In the genomic region with DNA sequence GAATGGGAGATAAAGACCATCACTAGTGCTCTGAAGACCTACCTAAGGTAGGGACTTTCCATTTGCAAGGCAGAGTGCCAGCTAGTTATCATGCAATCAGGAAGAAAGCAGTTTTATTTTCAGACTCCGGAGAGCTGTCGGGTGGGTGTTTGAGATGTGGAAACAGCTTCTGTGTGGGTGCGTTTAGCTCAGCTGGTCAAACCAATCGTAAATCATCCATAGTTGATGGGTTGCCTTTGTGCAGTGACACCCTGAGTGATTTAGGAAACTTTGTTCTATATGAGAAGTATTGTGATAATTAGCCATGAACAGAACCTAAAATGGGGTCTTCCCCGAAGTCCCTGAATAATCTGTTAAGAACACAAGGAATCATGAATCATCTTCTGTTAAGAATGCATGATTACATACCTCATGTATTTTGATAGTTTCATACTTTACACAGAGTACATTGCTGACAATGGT, we compare ENCODE assay signal across 8 cellular contexts.
DNase-seq lines count a peak whose midpoint lies in the region; ATAC-seq, FAIRE-seq and TF ChIP-seq lines count a peak whose summit lies in the region.

No MANE protein-coding gene starts in this region.

- H3K9me3 ChIP-seq in K562 (replicated peaks; ENCODE audit: control insufficient read depth, insufficient read depth, low read depth, low read length) (no peaks in the 10 kb centered on the region), vagina (no peaks in the 10 kb centered on the region), uterus (no peaks in the 10 kb centered on the region)

- H3K9ac ChIP-seq in K562 (ENCODE audit: insufficient read depth in 1 of 2, low read depth in 2 of 2, low read length in 2 of 2), result no peak overlapping the region

- H4K20me1 ChIP-seq in K562 (replicated peaks; ENCODE audit: control insufficient read depth, insufficient read depth, low read length), result no peaks in the 10 kb centered on the region

- whole genome bisulfite sequencing in K562 (ENCODE audit: insufficient coverage, low coverage, missing lambda C conversion rate), result 0% methylated on average over 5 of the region's 5 CpGs

- in situ Hi-C loops in K562 (cut with MboI), result no loop called here

- TF ChIP-seq RAD21 in K562 (CRISPR knock-in tag; conservative IDR thresholded peaks at IDR 0.05 in 1 of 2, IDR thresholded peaks at IDR 0.05 in 1 of 2), result no peak

- H3K27ac ChIP-seq in K562 (ENCODE audit: extremely low read depth, low read depth, low read length) (no peak overlapping the region), vagina (no peak overlapping the region), uterus (no peak overlapping the region)

- no peaks in the 10 kb centered on the region for H3K36me3 ChIP-seq in K562 (ENCODE audit: control insufficient read depth, insufficient read depth, low read length)
- no peaks in the 10 kb centered on the region for H3K36me3 ChIP-seq in vagina
- no peaks in the 10 kb centered on the region for H3K36me3 ChIP-seq in uterus

- POLR2A ChIA-PET in K562 (lab: Yijun Ruan, JAX), result no interaction called here

- BruUV-seq in K562 (replicated peaks; lab: Mats Ljungman, UMichigan), result no TSS peak

- no peak overlapping the region for H2AFZ ChIP-seq in K562 (ENCODE audit: low read depth, low read length)

- FAIRE-seq in GM12892 (lab: Jason Lieb, UNC), result peak; percentile 96
- peak; percentile 59 for FAIRE-seq in K562 (lab: Jason Lieb, UNC)

- intact Hi-C loops in K562 (cut with micrococcal nuclease), result no loop called here
- intact Hi-C loops in vagina (cut with DNase I), result no loop called here
- intact Hi-C loops in uterus (cut with DNase I; ENCODE audit: low total_unique reads), result no loop called here

- CTCF ChIA-PET in K562 (lab: Yijun Ruan, JAX; ENCODE audit: low intra/inter-chr PET ratio), result no interaction called here

- ATAC-seq in GM21360 (IDR thresholded peaks at IDR 0.05; ENCODE audit: unreplicated experiment) (peak; percentile 42), K562 (no peak)

- DNase-seq in GM12892 (ENCODE audit: insufficient read length) (peak; percentile 17), HuH-7 (ENCODE audit: low spot score) (peak; percentile 7), K562 (ENCODE audit: extremely low read depth in 1 of 4, low spot score in 3 of 4) (peak in 1 of 4 experiments; percentile 29), superior temporal gyrus (ENCODE audit: extremely low spot score) (peak; percentile 68), vagina (ENCODE audit: extremely low spot score in 2 of 2) (no peak), uterus (no peak)
- DNase-seq in central memory CD4-positive, alpha-beta T cell, result no peak

- H3K4me3 ChIP-seq in K562, result no peak overlapping the region
- H3K4me3 ChIP-seq in vagina, result no peak overlapping the region
- no peak overlapping the region for H3K4me3 ChIP-seq in uterus

- TF ChIP-seq POLR2A in GM12892 (IDR thresholded peaks at IDR 0.05; ENCODE audit: low read depth, low read length) (no peak), K562 (conservative IDR thresholded peaks at IDR 0.05) (no peak), vagina (IDR thresholded peaks at IDR 0.05) (no peak), uterus (IDR thresholded peaks at IDR 0.05) (no peak)

- H3K79me2 ChIP-seq in K562 (ENCODE audit: control insufficient read depth, insufficient read depth, low read length), result no peaks in the 10 kb centered on the region

- H3K4me1 ChIP-seq in K562 (replicated peaks in 1 of 2; ENCODE audit: control insufficient read depth in 2 of 2, insufficient read depth in 2 of 2, low read length in 2 of 2) (peaks cover 0 to 24% of the 10 kb centered on the region in 2 experiments; a peak in 3 of 5 replicates), vagina (peaks cover 22% of the 10 kb centered on the region), uterus (peaks cover 0 to 9% of the 10 kb centered on the region in 2 donors)

- TF ChIP-seq EP300 in K562 (IDR thresholded peaks at IDR 0.05; ENCODE audit: low read length), result no peak

- TF ChIP-seq CTCF in K562 (IDR thresholded peaks at IDR 0.05 in 2 of 3, conservative IDR thresholded peaks at IDR 0.05 in 1 of 3; ENCODE audit: insufficient read depth in 2 of 3, low read depth in 1 of 3, low read length in 3 of 3), result no peak
- TF ChIP-seq CTCF in vagina (IDR thresholded peaks at IDR 0.05), result no peak
- no peak for TF ChIP-seq CTCF in uterus (IDR thresholded peaks at IDR 0.05)

- H3K27me3 ChIP-seq in K562 (ENCODE audit: control insufficient read depth in 2 of 2, insufficient read depth in 2 of 2, low read length in 2 of 2) (peaks cover 2 to 4% of the 10 kb centered on the region in 2 experiments; a peak in 1 of 5 replicates), vagina (no peaks in the 10 kb centered on the region), uterus (no peaks in the 10 kb centered on the region)

- H3K9me1 ChIP-seq in K562 (ENCODE audit: control insufficient read depth, insufficient read depth, low read length), result no peaks in the 10 kb centered on the region

- H3K4me2 ChIP-seq in K562 (ENCODE audit: insufficient read depth, low read length), result no peak overlapping the region

TF ChIP-seq in K562, 482 proteins besides CTCF, POLR2A, EP300 and RAD21:
- TF ChIP-seq MEF2D (tag; conservative IDR thresholded peaks at IDR 0.05; ENCODE audit: low read depth) (0 out of 2 replicates have a peak, but pooled peaks have one; percentile 49), CREM (IDR thresholded peaks at IDR 0.05; ENCODE audit: low read depth) (no peak), SOX6 (IDR thresholded peaks at IDR 0.05) (0 out of 2 replicates have a peak, but pooled peaks have one; percentile 28), MEIS2 (IDR thresholded peaks at IDR 0.05; ENCODE audit: partially characterized antibody) (peak; percentile 90), ZNF24 (IDR thresholded peaks at IDR 0.05) (no peak), TAF9B (IDR thresholded peaks at IDR 0.05; ENCODE audit: partially characterized antibody) (no peak)
- TF ChIP-seq, protein P1, sequence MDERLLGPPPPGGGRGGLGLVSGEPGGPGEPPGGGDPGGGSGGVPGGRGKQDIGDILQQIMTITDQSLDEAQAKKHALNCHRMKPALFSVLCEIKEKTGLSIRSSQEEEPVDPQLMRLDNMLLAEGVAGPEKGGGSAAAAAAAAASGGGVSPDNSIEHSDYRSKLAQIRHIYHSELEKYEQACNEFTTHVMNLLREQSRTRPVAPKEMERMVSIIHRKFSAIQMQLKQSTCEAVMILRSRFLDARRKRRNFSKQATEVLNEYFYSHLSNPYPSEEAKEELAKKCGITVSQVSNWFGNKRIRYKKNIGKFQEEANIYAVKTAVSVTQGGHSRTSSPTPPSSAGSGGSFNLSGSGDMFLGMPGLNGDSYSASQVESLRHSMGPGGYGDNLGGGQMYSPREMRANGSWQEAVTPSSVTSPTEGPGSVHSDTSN (CRISPR knock-in tag; IDR thresholded peaks at IDR 0.05; ENCODE audit: low read depth), result no peak
- TF ChIP-seq, protein P1 (tag; conservative IDR thresholded peaks at IDR 0.05; ENCODE audit: low read depth), result peak; percentile 95
- TF ChIP-seq, protein P2, sequence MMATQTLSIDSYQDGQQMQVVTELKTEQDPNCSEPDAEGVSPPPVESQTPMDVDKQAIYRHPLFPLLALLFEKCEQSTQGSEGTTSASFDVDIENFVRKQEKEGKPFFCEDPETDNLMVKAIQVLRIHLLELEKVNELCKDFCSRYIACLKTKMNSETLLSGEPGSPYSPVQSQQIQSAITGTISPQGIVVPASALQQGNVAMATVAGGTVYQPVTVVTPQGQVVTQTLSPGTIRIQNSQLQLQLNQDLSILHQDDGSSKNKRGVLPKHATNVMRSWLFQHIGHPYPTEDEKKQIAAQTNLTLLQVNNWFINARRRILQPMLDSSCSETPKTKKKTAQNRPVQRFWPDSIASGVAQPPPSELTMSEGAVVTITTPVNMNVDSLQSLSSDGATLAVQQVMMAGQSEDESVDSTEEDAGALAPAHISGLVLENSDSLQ (IDR thresholded peaks at IDR 0.05), result peak; percentile 75
- TF ChIP-seq, protein P3, sequence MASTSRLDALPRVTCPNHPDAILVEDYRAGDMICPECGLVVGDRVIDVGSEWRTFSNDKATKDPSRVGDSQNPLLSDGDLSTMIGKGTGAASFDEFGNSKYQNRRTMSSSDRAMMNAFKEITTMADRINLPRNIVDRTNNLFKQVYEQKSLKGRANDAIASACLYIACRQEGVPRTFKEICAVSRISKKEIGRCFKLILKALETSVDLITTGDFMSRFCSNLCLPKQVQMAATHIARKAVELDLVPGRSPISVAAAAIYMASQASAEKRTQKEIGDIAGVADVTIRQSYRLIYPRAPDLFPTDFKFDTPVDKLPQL (IDR thresholded peaks at IDR 0.05; ENCODE audit: extremely low read depth, insufficient read length), result no peak
TF ChIP-seq in K562: peak in this region for 5.

Comparison
In these comparisons a context has a peak if more than half of its experiments do, and no peak if none do; other contexts are left out.
1. DNase-seq: peak in GM12892 (single experiment), HuH-7 (single experiment) and superior temporal gyrus (single experiment); none in central memory CD4-positive, alpha-beta T cell (single experiment), vagina (0 of 2) and uterus (0 of 2).